Comparison of ENCODE assay signal across 17 cellular contexts in genomic region chr6:3011592-3011991, GRCh38. TPM values are rescaled to one million over a fixed set of nuclear protein-coding genes. Genes with fewer than 3 reads are reported as not detected.
DNase-seq lines count a peak whose midpoint lies in the region; ATAC-seq and TF ChIP-seq lines count a peak whose summit lies in the region.
"Had no signal": no experiment of that assay in that cellular context is flagged by ENCODE, and none has a peak within 500 bp of the region (broad histone marks: within the 10 kb centered on the region; RNA-seq: fewer than 3 reads in every experiment).

No MANE protein-coding gene starts in this region.

- in situ Hi-C loops in GM23248 (cut with MboI), result no loop called here

- H3K9me2 ChIP-seq in PC-9 (ENCODE audit: insufficient read depth), result no peaks in the 10 kb centered on the region
- H3K9me2 ChIP-seq in GM23248 (ENCODE audit: insufficient read depth), result no peaks in the 10 kb centered on the region

- peaks cover 11% of the 10 kb centered on the region for H3F3A ChIP-seq in PC-9 (ENCODE audit: insufficient read depth, low read depth)
- H3F3A ChIP-seq in GM23248 (ENCODE audit: insufficient read depth), result no peaks in the 10 kb centered on the region

- H3K4me3 ChIP-seq in HL-60 (replicated peaks; ENCODE audit: insufficient read depth, low read length) (no peak overlapping the region), PC-9 (peak overlapping the region; percentile 11; the same call in 1 of the 2 replicates), GM23248 (no peak overlapping the region)
- H3K4me3 ChIP-seq: GM12878, HAP-1 had no signal

- H3K4me2 ChIP-seq in PC-9 (no peak overlapping the region), GM23248 (ENCODE audit: unreplicated experiment) (no peak overlapping the region)

- no peak overlapping the region for H3K9ac ChIP-seq in GM23248

- H3K36me3 ChIP-seq in PC-9 (ENCODE audit: low read depth) (peaks cover 8% of the 10 kb centered on the region; the same call in 1 of the 2 replicates), GM23248 (ENCODE audit: low read depth) (peaks cover 37% of the 10 kb centered on the region)
- H3K36me3 ChIP-seq: BE2C had no signal

- no peaks in the 10 kb centered on the region for H4K20me1 ChIP-seq in PC-9 (ENCODE audit: insufficient read depth)
- no peaks in the 10 kb centered on the region for H4K20me1 ChIP-seq in GM23248 (ENCODE audit: insufficient read depth)

- H3K4me1 ChIP-seq in PC-9 (replicated peaks; ENCODE audit: insufficient read depth) (peaks cover 12% of the 10 kb centered on the region), GM23248 (ENCODE audit: insufficient read depth) (no peaks in the 10 kb centered on the region)
- H3K4me1 ChIP-seq: BE2C, HAP-1 had no signal

- ATAC-seq in GM18519 (IDR thresholded peaks at IDR 0.05; ENCODE audit: low FRiP score, unreplicated experiment), result no peak
- ATAC-seq: GM12878 had no signal

- H2AFZ ChIP-seq in PC-9 (no peak overlapping the region), GM23248 (no peak overlapping the region)

- TF ChIP-seq CTCF in HL-60 (IDR thresholded peaks at IDR 0.05; ENCODE audit: insufficient read depth, low read length) (no peak), PC-9 (conservative IDR thresholded peaks at IDR 0.05) (no peak)

- BruUV-seq in PC-9 (replicated peaks; lab: Mats Ljungman, UMichigan), result no TSS peak

- H3K9me3 ChIP-seq in PC-9 (ENCODE audit: insufficient read depth, low read depth), result peaks cover 10% of the 10 kb centered on the region; the same call in 1 of the 2 replicates
- H3K9me3 ChIP-seq in GM23248 (ENCODE audit: low read depth), result no peaks in the 10 kb centered on the region
- H3K9me3 ChIP-seq: BE2C, HAP-1 had no signal

- CTCF ChIA-PET in PC-9 (lab: Charles Lee), result no interaction called here

- POLR2A ChIA-PET in PC-9 (lab: Charles Lee; ENCODE audit: unreplicated experiment), result no interaction called here

- DNase-seq in HL-60 (ENCODE audit: low read depth in 1 of 2, low spot score in 1 of 2), result no peak
- DNase-seq in PC-9, result no peak
- peak; percentile 14 for DNase-seq in left kidney (ENCODE audit: low read depth, low spot score)
- DNase-seq in anterior cingulate cortex (lab: John Stamatoyannopoulos, UW), result no peak
- no peak for DNase-seq in GM23248
- DNase-seq: ACHN; BE2C; C1 segment of cervical spinal cord; CD8-positive, alpha-beta memory T cell; COR-L47; DMS 273 treated with DMSO at 0.1 percent for 48 hours; DMS53; DND-41; EL had no signal

- H3K27me3 ChIP-seq in HL-60 (ENCODE audit: insufficient read depth, poor library complexity, severe bottlenecking) (no peaks in the 10 kb centered on the region), PC-9 (ENCODE audit: insufficient read depth, low read depth) (no peaks in the 10 kb centered on the region), GM23248 (replicated peaks; ENCODE audit: insufficient read depth) (no peaks in the 10 kb centered on the region)
- H3K27me3 ChIP-seq: BE2C had no signal

- no peaks in the 10 kb centered on the region for H3K79me2 ChIP-seq in PC-9 (ENCODE audit: low read depth)
- no peaks in the 10 kb centered on the region for H3K79me2 ChIP-seq in GM23248 (ENCODE audit: insufficient read depth)

- H3K27ac ChIP-seq in HL-60 (replicated peaks) (peak overlapping the region; percentile 70), PC-9 (no peak overlapping the region), GM23248 (no peak overlapping the region)

- intact Hi-C loops in PC-9 (cut with micrococcal nuclease; ENCODE audit: unreplicated experiment), result no loop called here

RNA-seq across cellular contexts. Expression of gene NQO2, which starts 11.9 kb away (rescaled TPM):
- 79.4 and 82.9 TPM in 2 replicates for total RNA-seq in PC-9 (2021)
- 26.2 and 29.6 TPM in 2 replicates for total RNA-seq in GM23248 (2014; rRNA removed; shearing (Covaris generic))
- polyA plus RNA-seq in GM23248 (2016; fragmentation: Nextera tagmentation; extraction: Ambion mirVana), result 61.0 and 64.2 TPM in 2 replicates

RNA-seq across cellular contexts. Expression of gene SERPINB6, which starts 40.2 kb away (rescaled TPM):
- total RNA-seq in PC-9 (2021), result 169 and 187 TPM in 2 replicates
- 95.7 and 141 TPM in 2 replicates for total RNA-seq in GM23248 (2014; rRNA removed; shearing (Covaris generic))
- 149 and 153 TPM in 2 replicates for polyA plus RNA-seq in GM23248 (2016; fragmentation: Nextera tagmentation; extraction: Ambion mirVana)

RNA-seq across cellular contexts. Expression of gene RIPK1, which starts 56.7 kb away (rescaled TPM):
- 13.9 and 14.8 TPM in 2 replicates for total RNA-seq in PC-9 (2021)
- total RNA-seq in GM23248 (2014; rRNA removed; shearing (Covaris generic)), result 23.3 and 26.2 TPM in 2 replicates
- 15.3 and 16.1 TPM in 2 replicates for polyA plus RNA-seq in GM23248 (2016; fragmentation: Nextera tagmentation; extraction: Ambion mirVana)
